ENCODE assay signal across 10 cellular contexts in genomic region chr15:99485153-99485947, GRCh38.
DNase-seq lines count a peak whose midpoint lies in the region; ATAC-seq, FAIRE-seq and TF ChIP-seq lines count a peak whose summit lies in the region.
"Had no signal": no experiment of that assay in that cellular context is flagged by ENCODE, and none has a peak within 500 bp of the region (broad histone marks: within the 10 kb centered on the region; RNA-seq: fewer than 3 reads in every experiment).

No MANE protein-coding gene starts in this region.

- H3K4me3 Mint-ChIP-seq in activated T-cell treated with anti-CD3 and anti-CD28 coated beads, Interleukin-2, amount 50 U/mL, for 24 hours: peak overlapping the region; percentile 46
- H3K4me3 Mint-ChIP-seq in activated naive CD8-positive, alpha-beta T cell treated with anti-CD3 and anti-CD28 coated beads for 36 hours: peak overlapping the region; percentile 60

- WGBS in right lobe of liver (ENCODE audit: insufficient coverage, low coverage, low lambda C conversion rate, missing lambda C conversion rate): 53% methylated on average over 9 of the region's 11 CpGs
- 61 to 65% (median 61%) methylated on average over 11 of the region's 11 CpGs for WGBS in small intestine, 3 donors

- H3K36me3 ChIP-seq in right lobe of liver: no peaks in the 10 kb centered on the region
- no peaks in the 10 kb centered on the region for H3K36me3 ChIP-seq in tibial artery
- no peaks in the 10 kb centered on the region for H3K36me3 ChIP-seq in small intestine (ENCODE audit: control insufficient read depth in 2 of 2, insufficient read depth in 2 of 2, low read length in 2 of 2)

- no peak for TF ChIP-seq POLR2A in right lobe of liver (IDR thresholded peaks at IDR 0.05)

- H3K36me3 Mint-ChIP-seq in activated T-cell treated with anti-CD3 and anti-CD28 coated beads, Interleukin-2, amount 50 U/mL, for 24 hours (ENCODE audit: low read depth): no peaks in the 10 kb centered on the region
- H3K36me3 Mint-ChIP-seq in activated naive CD8-positive, alpha-beta T cell treated with anti-CD3 and anti-CD28 coated beads for 36 hours: no peaks in the 10 kb centered on the region

- no peak for FAIRE-seq in small intestine (lab: Jason Lieb, UNC)

- H3K27me3 ChIP-seq in right lobe of liver: no peaks in the 10 kb centered on the region
- H3K27me3 ChIP-seq in tibial artery: no peaks in the 10 kb centered on the region
- no peaks in the 10 kb centered on the region for H3K27me3 ChIP-seq in small intestine (ENCODE audit: control insufficient read depth in 2 of 2, insufficient read depth in 2 of 2, low read length in 2 of 2)
- H3K27me3 ChIP-seq: body of pancreas had no signal

- H3K27me3 Mint-ChIP-seq in activated T-cell treated with anti-CD3 and anti-CD28 coated beads, Interleukin-2, amount 50 U/mL, for 24 hours: peaks cover 15% of the 10 kb centered on the region
- no peaks in the 10 kb centered on the region for H3K27me3 Mint-ChIP-seq in activated naive CD8-positive, alpha-beta T cell treated with anti-CD3 and anti-CD28 coated beads for 36 hours

- peak in 3 of 4 donors; percentile 10 to 25 (median 13) for ATAC-seq in right lobe of liver
- ATAC-seq in GM21717 (IDR thresholded peaks at IDR 0.05; ENCODE audit: unreplicated experiment): no peak
- no peak for ATAC-seq in GM21825 (IDR thresholded peaks at IDR 0.05; ENCODE audit: unreplicated experiment)

- H3K4me1 ChIP-seq in right lobe of liver (no peaks in the 10 kb centered on the region), tibial artery (peaks cover 0 to 17% (median 12%) of the 10 kb centered on the region in 4 donors), small intestine (ENCODE audit: control insufficient read depth in 2 of 2, insufficient read depth in 1 of 2, low read depth in 1 of 2, low read length in 1 of 2) (peaks cover 0 to 8% of the 10 kb centered on the region in 2 donors)

- peak overlapping the region; percentile 47 for H3K27ac Mint-ChIP-seq in activated T-cell treated with anti-CD3 and anti-CD28 coated beads, Interleukin-2, amount 50 U/mL, for 24 hours
- H3K27ac Mint-ChIP-seq in activated naive CD8-positive, alpha-beta T cell treated with anti-CD3 and anti-CD28 coated beads for 36 hours: peak overlapping the region; percentile 72

- H3K4me3 ChIP-seq in right lobe of liver (no peak overlapping the region), tibial artery (no peak overlapping the region), small intestine (ENCODE audit: low read depth in 1 of 2, low read length in 2 of 2) (no peak overlapping the region)
- H3K4me3 ChIP-seq: body of pancreas had no signal

- no peaks in the 10 kb centered on the region for H3K9me3 Mint-ChIP-seq in activated T-cell treated with anti-CD3 and anti-CD28 coated beads, Interleukin-2, amount 50 U/mL, for 24 hours
- no peaks in the 10 kb centered on the region for H3K9me3 Mint-ChIP-seq in activated naive CD8-positive, alpha-beta T cell treated with anti-CD3 and anti-CD28 coated beads for 36 hours

- DNase-seq in activated T-cell treated with anti-CD3 and anti-CD28 coated beads, Interleukin-2, amount 50 U/mL, for 24 hours: no peak
- DNase-seq in activated T-cell treated with anti-CD3 and anti-CD28 coated beads, Interleukin-2, amount 50 U/mL, for 1 hour: no peak
- DNase-seq in activated naive CD8-positive, alpha-beta T cell treated with anti-CD3 and anti-CD28 coated beads for 36 hours: no peak
- DNase-seq in right lobe of liver (no peak), tibial artery (peak in 1 of 2 donors; percentile 62), small intestine (no peak)
- DNase-seq: body of pancreas, NCI-H2029 had no signal

- no peaks in the 10 kb centered on the region for H3K9me3 ChIP-seq in right lobe of liver
- no peaks in the 10 kb centered on the region for H3K9me3 ChIP-seq in tibial artery
- H3K9me3 ChIP-seq in small intestine (ENCODE audit: control insufficient read depth, low read depth): no peaks in the 10 kb centered on the region
- H3K9me3 ChIP-seq: body of pancreas had no signal

- intact Hi-C loops in right lobe of liver (cut with DNase I) (no loop called here), tibial artery (cut with DNase I; ENCODE audit: low total_unique reads) (no loop called here)

- TF ChIP-seq CTCF in right lobe of liver (IDR thresholded peaks at IDR 0.05) (no peak), tibial artery (IDR thresholded peaks at IDR 0.05) (no peak)

- H3K4me1 Mint-ChIP-seq in activated T-cell treated with anti-CD3 and anti-CD28 coated beads, Interleukin-2, amount 50 U/mL, for 24 hours (ENCODE audit: low read depth): peaks cover 31% of the 10 kb centered on the region
- peaks cover 24% of the 10 kb centered on the region for H3K4me1 Mint-ChIP-seq in activated naive CD8-positive, alpha-beta T cell treated with anti-CD3 and anti-CD28 coated beads for 36 hours

- no peak overlapping the region for H3K27ac ChIP-seq in right lobe of liver
- H3K27ac ChIP-seq in tibial artery: peak overlapping the region; percentile 74 to 77
- no peak overlapping the region for H3K27ac ChIP-seq in small intestine (ENCODE audit: low read depth in 1 of 2, low read length in 1 of 2)

Comparison
In these comparisons a context has a peak if more than half of its experiments do, and no peak if none do; other contexts are left out.
1. ATAC-seq: peak in right lobe of liver (3 of 4); none in GM21717 (single experiment) and GM21825 (single experiment).
2. H3K27ac ChIP-seq: peak in tibial artery (2 of 2); none in right lobe of liver (0 of 3) and small intestine (0 of 2).